ENCODE assay signal across 24 cellular contexts in the genomic region with DNA sequence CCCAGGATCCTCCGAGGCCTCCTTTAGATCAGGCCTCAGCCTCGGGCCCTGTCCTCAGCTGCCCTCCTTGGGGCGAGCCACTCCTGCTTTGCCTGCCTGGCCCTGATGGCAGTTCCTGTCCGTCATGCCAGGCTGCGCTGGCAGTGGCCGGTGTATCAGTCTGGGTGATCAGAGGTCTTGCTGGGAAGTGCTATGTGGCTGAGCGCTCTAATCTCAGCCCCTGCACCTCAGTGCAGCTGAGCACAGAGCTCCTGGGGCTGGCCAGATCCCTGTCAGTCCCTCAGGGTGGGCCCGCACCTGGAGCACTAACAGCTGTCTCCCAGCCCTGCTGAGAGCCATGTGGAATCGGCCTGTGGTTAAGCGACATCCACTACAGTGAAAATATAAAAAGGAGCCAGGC.
"Had no signal": no experiment of that assay in that cellular context is flagged by ENCODE, and none has a peak within 500 bp of the region (broad histone marks: within the 10 kb centered on the region; RNA-seq: fewer than 3 reads in every experiment).

No MANE protein-coding gene starts in this region.

- H3K4me1 ChIP-seq: foreskin keratinocyte, uterus had no signal

- H3K36me3 ChIP-seq: left ventricle myocardium inferior, lower lobe of right lung, right atrium auricular region, suprapubic skin, thyroid gland, uterus had no signal

- H3K27me3 ChIP-seq: right atrium auricular region, thyroid gland, uterus had no signal

- H3K4me2 ChIP-seq: smooth muscle cell had no signal

- H3K4me3 Mint-ChIP-seq: endodermal cell; immature natural killer cell; memory B cell; naive B cell; nephron; stimulated activated effector memory CD8-positive, alpha-beta T cell treated with anti-CD3 and anti-CD28 coated beads, Interleukin-12 subunit alpha, Interleukin-12 subunit beta, amount 100 ng/mL, for 72 hours; type B pancreatic cell had no signal

- H3K9me3 Mint-ChIP-seq: endodermal cell; immature natural killer cell; memory B cell; nephron; stimulated activated effector memory CD8-positive, alpha-beta T cell treated with anti-CD3 and anti-CD28 coated beads, Interleukin-12 subunit alpha, Interleukin-12 subunit beta, amount 100 ng/mL, for 72 hours; type B pancreatic cell had no signal

- H3K9me3 ChIP-seq: left ventricle myocardium inferior, lower lobe of right lung, right atrium auricular region, suprapubic skin, thyroid gland, uterus had no signal

- ATAC-seq: foreskin keratinocyte; left cardiac atrium; lower lobe of right lung; stimulated activated effector memory CD8-positive, alpha-beta T cell treated with anti-CD3 and anti-CD28 coated beads, Interleukin-12 subunit alpha, Interleukin-12 subunit beta, amount 100 ng/mL, for 72 hours; stimulated activated naive CD8-positive, alpha-beta T cell treated with anti-CD3 and anti-CD28 coated beads, Interleukin-15, Interleukin-2, amounts not matched to agents 100 U/mL and 50 U/mL, for 24 hours had no signal

- DNase-seq: effector CD4-positive, alpha-beta T cell; erythroblast; foreskin keratinocyte; immature natural killer cell; kidney; left cardiac atrium; left ventricle myocardium inferior; lower lobe of right lung; midbrain; naive B cell; stimulated activated CD4-positive, alpha-beta T cell treated with anti-CD3 and anti-CD28 coated beads, Interleukin-4, amount 100 ng/mL, for 1 hour; stimulated activated CD8-positive, alpha-beta memory T cell treated with anti-CD3 and anti-CD28 coated beads, Interleukin-4, amount 100 ng/mL, for 48 hours; stimulated activated naive CD8-positive, alpha-beta T cell treated with anti-CD3 and anti-CD28 coated beads, Interleukin-15, Interleukin-2, amounts not matched to agents 100 U/mL and 50 U/mL, for 24 hours; thyroid gland; uterus had no signal

- H3K27ac ChIP-seq: coronary artery, foreskin keratinocyte, left ventricle myocardium inferior, lower lobe of right lung, right atrium auricular region, suprapubic skin, uterus had no signal

- H3K4me3 ChIP-seq: coronary artery, left ventricle myocardium inferior, lower lobe of right lung, right atrium auricular region, smooth muscle cell, suprapubic skin, thyroid gland, uterus had no signal

- H3K27ac Mint-ChIP-seq: endodermal cell; immature natural killer cell; memory B cell; naive B cell; nephron; stimulated activated effector memory CD8-positive, alpha-beta T cell treated with anti-CD3 and anti-CD28 coated beads, Interleukin-12 subunit alpha, Interleukin-12 subunit beta, amount 100 ng/mL, for 72 hours; type B pancreatic cell had no signal

- H3K36me3 Mint-ChIP-seq: immature natural killer cell, memory B cell, naive B cell, type B pancreatic cell had no signal
